1 cellular context compared by ENCODE assay signal in the genomic region with DNA sequence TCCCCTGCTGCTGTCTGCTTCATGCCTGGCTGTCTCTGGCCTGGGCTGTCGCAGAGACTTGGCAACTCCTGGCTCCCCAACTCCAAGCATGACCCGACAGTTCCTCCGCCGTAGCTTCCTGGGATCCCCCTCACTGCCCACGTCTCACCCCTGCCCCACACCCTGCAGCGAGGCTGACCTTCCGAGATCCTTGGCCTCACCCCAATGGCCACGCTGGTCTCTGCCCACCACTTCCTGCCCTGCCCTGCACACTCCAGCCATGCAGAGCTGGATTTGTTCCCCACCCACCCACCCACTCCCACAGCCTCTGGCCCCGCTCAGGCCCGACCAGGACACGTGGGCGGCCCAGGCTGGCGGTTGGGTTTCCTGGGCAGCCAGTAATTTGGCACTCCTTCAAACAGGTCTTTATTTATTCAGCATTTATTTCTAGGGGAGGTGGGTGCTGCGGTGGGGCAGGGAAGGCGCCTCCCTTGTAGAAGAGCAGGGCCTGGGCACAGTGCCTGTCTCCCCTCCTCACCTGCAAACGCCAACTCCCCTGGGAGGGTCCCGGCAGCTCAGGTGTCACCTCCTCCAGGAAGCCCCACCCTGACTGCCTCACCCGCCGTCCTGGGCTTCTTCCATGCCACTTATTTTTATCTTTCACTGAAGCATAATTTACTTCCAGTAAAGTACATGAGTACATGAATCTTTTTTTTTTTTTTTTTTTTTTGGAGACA.
TF ChIP-seq lines count a peak whose summit lies in the region.

No MANE protein-coding gene starts in this region.

TF ChIP-seq in GM23338, 12 proteins besides CTCF, POLR2A, EP300 and RAD21 (continued from another document):
- TF ChIP-seq ZNF462 (CRISPR knock-in tag; IDR thresholded peaks at IDR 0.05), result no peak
- TF ChIP-seq, protein P1, sequence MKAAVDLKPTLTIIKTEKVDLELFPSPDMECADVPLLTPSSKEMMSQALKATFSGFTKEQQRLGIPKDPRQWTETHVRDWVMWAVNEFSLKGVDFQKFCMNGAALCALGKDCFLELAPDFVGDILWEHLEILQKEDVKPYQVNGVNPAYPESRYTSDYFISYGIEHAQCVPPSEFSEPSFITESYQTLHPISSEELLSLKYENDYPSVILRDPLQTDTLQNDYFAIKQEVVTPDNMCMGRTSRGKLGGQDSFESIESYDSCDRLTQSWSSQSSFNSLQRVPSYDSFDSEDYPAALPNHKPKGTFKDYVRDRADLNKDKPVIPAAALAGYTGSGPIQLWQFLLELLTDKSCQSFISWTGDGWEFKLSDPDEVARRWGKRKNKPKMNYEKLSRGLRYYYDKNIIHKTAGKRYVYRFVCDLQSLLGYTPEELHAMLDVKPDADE (IDR thresholded peaks at IDR 0.05), result no peak
- no peak for TF ChIP-seq JUNB (IDR thresholded peaks at IDR 0.05; ENCODE audit: unreplicated experiment)
- TF ChIP-seq NANOG (IDR thresholded peaks at IDR 0.05; ENCODE audit: borderline replicate concordance), result no peak
- TF ChIP-seq ZNF331 (CRISPR knock-in tag; IDR thresholded peaks at IDR 0.05; ENCODE audit: low read depth), result no peak
